19 cellular contexts compared by ENCODE assay signal in genomic region chr7:100572949-100573675, GRCh38. TPM values are rescaled to one million over a fixed set of nuclear protein-coding genes. Genes with fewer than 3 reads are reported as not detected.
"Had no signal": no experiment of that assay in that cellular context is flagged by ENCODE, and none has a peak within 500 bp of the region (broad histone marks: within the 10 kb centered on the region; RNA-seq: fewer than 3 reads in every experiment).

No MANE protein-coding gene starts in this region.

- H2AFZ ChIP-seq: parathyroid adenoma had no signal

- H3K27ac ChIP-seq: ascending aorta, colonic mucosa, gastrocnemius medialis, parathyroid adenoma, sigmoid colon, tibial nerve, uterus had no signal

- DNase-seq: activated CD4-positive, alpha-beta T cell treated with anti-CD3 and anti-CD28 coated beads, Interleukin-2, amount 10 ng/mL, durations not matched to agents 24 days and 14 days; activated CD8-positive, alpha-beta T cell treated with anti-CD3 and anti-CD28 coated beads for 36 hours; activated effector memory CD4-positive, alpha-beta T cell treated with anti-CD3 and anti-CD28 coated beads, Interleukin-2, amount 50 U/mL, for 16 hours; activated T-cell treated with anti-CD3 and anti-CD28 coated beads, Interleukin-2, amount 50 U/mL, for 1 hour; colonic mucosa; gastrocnemius medialis; head of caudate nucleus; left ventricle myocardium superior; sigmoid colon; stimulated activated naive CD4-positive, alpha-beta T cell treated with Interleukin-2 at 50 U/mL for 16 hours; substantia nigra; uterus had no signal

- H3K9me3 ChIP-seq: ascending aorta, colonic mucosa, gastrocnemius medialis, sigmoid colon, tibial nerve, uterus had no signal

- H3K9ac ChIP-seq: parathyroid adenoma had no signal

- H3K4me3 Mint-ChIP-seq: activated CD4-positive, alpha-beta T cell treated with anti-CD3 and anti-CD28 coated beads, Interleukin-2, amount 10 ng/mL, durations not matched to agents 24 days and 14 days; activated CD8-positive, alpha-beta T cell treated with anti-CD3 and anti-CD28 coated beads for 36 hours; activated naive CD4-positive, alpha-beta T cell treated with anti-CD3 and anti-CD28 coated beads, Interleukin-2, amount 50 U/mL, for 24 hours; central memory CD8-positive, alpha-beta T cell; T-helper 1 cell treated with Interleukin-12 subunit alpha and Interleukin-12 subunit beta and Interleukin-4 antibody, amounts not matched to agents 30 μg/mL and 1 μg/mL, for 36 hours had no signal

- H3K27me3 ChIP-seq: ascending aorta, colonic mucosa, uterus had no signal

- H3K36me3 ChIP-seq: uterus had no signal

- H3K27ac Mint-ChIP-seq: activated CD4-positive, alpha-beta T cell treated with anti-CD3 and anti-CD28 coated beads, Interleukin-2, amount 10 ng/mL, durations not matched to agents 24 days and 14 days; activated CD8-positive, alpha-beta T cell treated with anti-CD3 and anti-CD28 coated beads for 36 hours; activated naive CD4-positive, alpha-beta T cell treated with anti-CD3 and anti-CD28 coated beads, Interleukin-2, amount 50 U/mL, for 24 hours; T-helper 1 cell treated with Interleukin-12 subunit alpha and Interleukin-12 subunit beta and Interleukin-4 antibody, amounts not matched to agents 30 μg/mL and 1 μg/mL, for 36 hours had no signal

- H3K4me3 ChIP-seq: ascending aorta, colonic mucosa, gastrocnemius medialis, sigmoid colon, tibial nerve, uterus had no signal

- H3K79me2 ChIP-seq: parathyroid adenoma had no signal

- ATAC-seq: activated CD8-positive, alpha-beta T cell treated with anti-CD3 and anti-CD28 coated beads for 36 hours; esophagus mucosa; gastrocnemius medialis; left ventricle myocardium superior had no signal

- H3K9me3 Mint-ChIP-seq: activated CD4-positive, alpha-beta T cell treated with anti-CD3 and anti-CD28 coated beads, Interleukin-2, amount 10 ng/mL, durations not matched to agents 24 days and 14 days; activated CD8-positive, alpha-beta T cell treated with anti-CD3 and anti-CD28 coated beads for 36 hours; activated naive CD4-positive, alpha-beta T cell treated with anti-CD3 and anti-CD28 coated beads, Interleukin-2, amount 50 U/mL, for 24 hours; central memory CD8-positive, alpha-beta T cell; T-helper 1 cell treated with Interleukin-12 subunit alpha and Interleukin-12 subunit beta and Interleukin-4 antibody, amounts not matched to agents 30 μg/mL and 1 μg/mL, for 36 hours had no signal

RNA-seq across cellular contexts. Expression of gene FBXO24, which starts 13.0 kb away (rescaled TPM):
- total RNA-seq: ascending aorta, gastrocnemius medialis had no signal
